27 cellular contexts compared by ENCODE assay signal in the genomic region with DNA sequence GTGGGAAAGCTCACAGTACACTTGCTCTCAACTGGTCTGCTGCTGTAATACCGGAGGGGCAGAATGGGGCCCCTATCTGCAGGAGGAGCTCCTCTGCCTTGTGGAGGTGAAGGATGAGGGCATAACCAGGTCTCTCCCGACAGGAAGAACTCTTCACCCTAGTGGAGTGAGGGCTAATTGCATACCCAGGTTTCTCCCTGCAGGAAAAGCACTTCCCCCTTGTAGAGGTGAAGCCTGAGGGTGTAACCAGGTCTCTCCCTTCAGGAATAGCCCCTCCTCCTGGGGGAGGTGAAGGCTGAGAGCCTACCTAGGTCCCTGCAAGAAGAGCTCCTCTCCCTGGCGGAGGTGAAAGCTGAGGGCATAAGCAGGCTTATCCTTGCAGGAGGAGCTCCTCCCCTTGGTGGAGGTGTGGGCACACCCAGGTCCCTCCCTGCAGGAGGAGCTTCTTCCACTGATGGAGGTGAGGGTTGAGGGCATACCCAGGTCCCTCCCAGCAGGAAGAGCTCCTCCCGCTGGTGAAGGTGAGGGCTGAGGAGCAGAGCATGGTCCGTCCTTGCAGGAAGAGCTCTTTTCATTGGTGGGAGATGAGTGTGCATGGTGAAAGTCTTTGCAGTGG.
"Had no signal": no experiment of that assay in that cellular context is flagged by ENCODE, and none has a peak within 500 bp of the region (broad histone marks: within the 10 kb centered on the region; RNA-seq: fewer than 3 reads in every experiment).

No MANE protein-coding gene starts in this region.

- H3K36me3 Mint-ChIP-seq: naive thymus-derived CD8-positive, alpha-beta T cell; stimulated activated effector memory CD8-positive, alpha-beta T cell treated with anti-CD3 and anti-CD28 coated beads, Interleukin-12 subunit alpha, Interleukin-12 subunit beta, amount 100 ng/mL, for 72 hours had no signal

- H3K27ac ChIP-seq: left ventricle myocardium inferior, pancreas, prostate gland, skin epidermis, spleen, suprapubic skin, thoracic aorta, tibial artery, upper lobe of right lung had no signal

- H3K9me3 Mint-ChIP-seq: naive thymus-derived CD8-positive, alpha-beta T cell; nephron; neural crest cell; stimulated activated effector memory CD8-positive, alpha-beta T cell treated with anti-CD3 and anti-CD28 coated beads, Interleukin-12 subunit alpha, Interleukin-12 subunit beta, amount 100 ng/mL, for 72 hours; stimulated activated naive CD8-positive, alpha-beta T cell treated with anti-CD3 and anti-CD28 coated beads, Interleukin-15, Interleukin-2, amounts not matched to agents 100 ng/mL and 50 ng/mL, for 24 hours had no signal

- H3K4me3 Mint-ChIP-seq: naive thymus-derived CD8-positive, alpha-beta T cell; nephron; neural crest cell; stimulated activated effector memory CD8-positive, alpha-beta T cell treated with anti-CD3 and anti-CD28 coated beads, Interleukin-12 subunit alpha, Interleukin-12 subunit beta, amount 100 ng/mL, for 72 hours; stimulated activated naive CD8-positive, alpha-beta T cell treated with anti-CD3 and anti-CD28 coated beads, Interleukin-15, Interleukin-2, amounts not matched to agents 100 ng/mL and 50 ng/mL, for 24 hours had no signal

- H3K9me3 ChIP-seq: left ventricle myocardium inferior, pancreas, prostate gland, spleen, suprapubic skin, thoracic aorta, tibial artery, upper lobe of right lung had no signal

- H3K27me3 Mint-ChIP-seq: stimulated activated naive CD8-positive, alpha-beta T cell treated with anti-CD3 and anti-CD28 coated beads, Interleukin-15, Interleukin-2, amounts not matched to agents 100 ng/mL and 50 ng/mL, for 24 hours had no signal

- H3K4me3 ChIP-seq: left ventricle myocardium inferior, lung, pancreas, prostate gland, skin epidermis, spleen, suprapubic skin, thoracic aorta, tibial artery, upper lobe of right lung had no signal

- H3K27ac Mint-ChIP-seq: naive thymus-derived CD8-positive, alpha-beta T cell; nephron; stimulated activated effector memory CD8-positive, alpha-beta T cell treated with anti-CD3 and anti-CD28 coated beads, Interleukin-12 subunit alpha, Interleukin-12 subunit beta, amount 100 ng/mL, for 72 hours; stimulated activated naive CD8-positive, alpha-beta T cell treated with anti-CD3 and anti-CD28 coated beads, Interleukin-15, Interleukin-2, amounts not matched to agents 100 ng/mL and 50 ng/mL, for 24 hours had no signal

- FAIRE-seq: pancreas, urothelium cell line had no signal

- ATAC-seq: naive thymus-derived CD8-positive, alpha-beta T cell; pancreas; right cardiac atrium; sciatic nerve; stimulated activated effector memory CD8-positive, alpha-beta T cell treated with anti-CD3 and anti-CD28 coated beads, Interleukin-12 subunit alpha, Interleukin-12 subunit beta, amount 100 ng/mL, for 72 hours; upper lobe of right lung had no signal

- H3K27me3 ChIP-seq: pancreas, spleen, suprapubic skin, tibial artery, upper lobe of right lung had no signal

- H3K4me1 Mint-ChIP-seq: naive thymus-derived CD8-positive, alpha-beta T cell; nephron; neural crest cell; stimulated activated effector memory CD8-positive, alpha-beta T cell treated with anti-CD3 and anti-CD28 coated beads, Interleukin-12 subunit alpha, Interleukin-12 subunit beta, amount 100 ng/mL, for 72 hours had no signal

- H3K4me1 ChIP-seq: left ventricle myocardium inferior, pancreas, prostate gland, spleen, suprapubic skin, tibial artery, upper lobe of right lung had no signal

- DNase-seq: hippocampal formation; islet precursor cell; left ventricle myocardium inferior; midbrain; naive thymus-derived CD8-positive, alpha-beta T cell; nucleus accumbens; pancreas; posterior cingulate gyrus; retina; right cardiac atrium; spleen; stimulated activated CD4-positive, alpha-beta T cell treated with anti-CD3 and anti-CD28 coated beads, Interleukin-4, amount 100 ng/mL, for 24 hours; stimulated activated naive CD4-positive, alpha-beta T cell; tibial artery; trophoblast cell; upper lobe of right lung had no signal

- H3K36me3 ChIP-seq: left ventricle myocardium inferior, pancreas, prostate gland, spleen, suprapubic skin, thoracic aorta, tibial artery, upper lobe of right lung had no signal
